Comparison of ENCODE assay signal across 1 cellular context in genomic region chr16:87889762-87890161, GRCh38.
TF ChIP-seq lines count a peak whose summit lies in the region.
"Not testable (repeated sequence)": the region's sequence is repeated elsewhere in the genome, so short reads cannot be mapped to it uniquely, and the experiment has no call there.

No MANE protein-coding gene starts in this region.

TF ChIP-seq in K562, 482 proteins besides CTCF, POLR2A, EP300 and RAD21:
- TF ChIP-seq CTCFL (IDR thresholded peaks at IDR 0.05; ENCODE audit: borderline replicate concordance, insufficient read depth, low read depth, low read length, poor library complexity, severe bottlenecking) (peak; percentile 54), ZBTB9 (CRISPR knock-in tag; IDR thresholded peaks at IDR 0.05) (peak; percentile 94), MYC (IDR thresholded peaks at IDR 0.05; ENCODE audit: low read depth, low read length) (0 out of 2 replicates have a peak, but pooled peaks have one; percentile 37)
- TF ChIP-seq, protein P1, sequence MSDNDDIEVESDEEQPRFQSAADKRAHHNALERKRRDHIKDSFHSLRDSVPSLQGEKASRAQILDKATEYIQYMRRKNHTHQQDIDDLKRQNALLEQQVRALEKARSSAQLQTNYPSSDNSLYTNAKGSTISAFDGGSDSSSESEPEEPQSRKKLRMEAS (CRISPR knock-in tag; IDR thresholded peaks at IDR 0.05): peak; percentile 55
- TF ChIP-seq, protein P2, sequence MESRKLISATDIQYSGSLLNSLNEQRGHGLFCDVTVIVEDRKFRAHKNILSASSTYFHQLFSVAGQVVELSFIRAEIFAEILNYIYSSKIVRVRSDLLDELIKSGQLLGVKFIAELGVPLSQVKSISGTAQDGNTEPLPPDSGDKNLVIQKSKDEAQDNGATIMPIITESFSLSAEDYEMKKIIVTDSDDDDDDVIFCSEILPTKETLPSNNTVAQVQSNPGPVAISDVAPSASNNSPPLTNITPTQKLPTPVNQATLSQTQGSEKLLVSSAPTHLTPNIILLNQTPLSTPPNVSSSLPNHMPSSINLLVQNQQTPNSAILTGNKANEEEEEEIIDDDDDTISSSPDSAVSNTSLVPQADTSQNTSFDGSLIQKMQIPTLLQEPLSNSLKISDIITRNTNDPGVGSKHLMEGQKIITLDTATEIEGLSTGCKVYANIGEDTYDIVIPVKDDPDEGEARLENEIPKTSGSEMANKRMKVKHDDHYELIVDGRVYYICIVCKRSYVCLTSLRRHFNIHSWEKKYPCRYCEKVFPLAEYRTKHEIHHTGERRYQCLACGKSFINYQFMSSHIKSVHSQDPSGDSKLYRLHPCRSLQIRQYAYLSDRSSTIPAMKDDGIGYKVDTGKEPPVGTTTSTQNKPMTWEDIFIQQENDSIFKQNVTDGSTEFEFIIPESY (CRISPR knock-in tag; IDR thresholded peaks at IDR 0.05): peak; percentile 84
- not testable (repeated sequence) for TF ChIP-seq MYC (CRISPR knock-in tag; IDR thresholded peaks at IDR 0.05; ENCODE audit: borderline replicate concordance, low read depth)
- TF ChIP-seq, protein P3, sequence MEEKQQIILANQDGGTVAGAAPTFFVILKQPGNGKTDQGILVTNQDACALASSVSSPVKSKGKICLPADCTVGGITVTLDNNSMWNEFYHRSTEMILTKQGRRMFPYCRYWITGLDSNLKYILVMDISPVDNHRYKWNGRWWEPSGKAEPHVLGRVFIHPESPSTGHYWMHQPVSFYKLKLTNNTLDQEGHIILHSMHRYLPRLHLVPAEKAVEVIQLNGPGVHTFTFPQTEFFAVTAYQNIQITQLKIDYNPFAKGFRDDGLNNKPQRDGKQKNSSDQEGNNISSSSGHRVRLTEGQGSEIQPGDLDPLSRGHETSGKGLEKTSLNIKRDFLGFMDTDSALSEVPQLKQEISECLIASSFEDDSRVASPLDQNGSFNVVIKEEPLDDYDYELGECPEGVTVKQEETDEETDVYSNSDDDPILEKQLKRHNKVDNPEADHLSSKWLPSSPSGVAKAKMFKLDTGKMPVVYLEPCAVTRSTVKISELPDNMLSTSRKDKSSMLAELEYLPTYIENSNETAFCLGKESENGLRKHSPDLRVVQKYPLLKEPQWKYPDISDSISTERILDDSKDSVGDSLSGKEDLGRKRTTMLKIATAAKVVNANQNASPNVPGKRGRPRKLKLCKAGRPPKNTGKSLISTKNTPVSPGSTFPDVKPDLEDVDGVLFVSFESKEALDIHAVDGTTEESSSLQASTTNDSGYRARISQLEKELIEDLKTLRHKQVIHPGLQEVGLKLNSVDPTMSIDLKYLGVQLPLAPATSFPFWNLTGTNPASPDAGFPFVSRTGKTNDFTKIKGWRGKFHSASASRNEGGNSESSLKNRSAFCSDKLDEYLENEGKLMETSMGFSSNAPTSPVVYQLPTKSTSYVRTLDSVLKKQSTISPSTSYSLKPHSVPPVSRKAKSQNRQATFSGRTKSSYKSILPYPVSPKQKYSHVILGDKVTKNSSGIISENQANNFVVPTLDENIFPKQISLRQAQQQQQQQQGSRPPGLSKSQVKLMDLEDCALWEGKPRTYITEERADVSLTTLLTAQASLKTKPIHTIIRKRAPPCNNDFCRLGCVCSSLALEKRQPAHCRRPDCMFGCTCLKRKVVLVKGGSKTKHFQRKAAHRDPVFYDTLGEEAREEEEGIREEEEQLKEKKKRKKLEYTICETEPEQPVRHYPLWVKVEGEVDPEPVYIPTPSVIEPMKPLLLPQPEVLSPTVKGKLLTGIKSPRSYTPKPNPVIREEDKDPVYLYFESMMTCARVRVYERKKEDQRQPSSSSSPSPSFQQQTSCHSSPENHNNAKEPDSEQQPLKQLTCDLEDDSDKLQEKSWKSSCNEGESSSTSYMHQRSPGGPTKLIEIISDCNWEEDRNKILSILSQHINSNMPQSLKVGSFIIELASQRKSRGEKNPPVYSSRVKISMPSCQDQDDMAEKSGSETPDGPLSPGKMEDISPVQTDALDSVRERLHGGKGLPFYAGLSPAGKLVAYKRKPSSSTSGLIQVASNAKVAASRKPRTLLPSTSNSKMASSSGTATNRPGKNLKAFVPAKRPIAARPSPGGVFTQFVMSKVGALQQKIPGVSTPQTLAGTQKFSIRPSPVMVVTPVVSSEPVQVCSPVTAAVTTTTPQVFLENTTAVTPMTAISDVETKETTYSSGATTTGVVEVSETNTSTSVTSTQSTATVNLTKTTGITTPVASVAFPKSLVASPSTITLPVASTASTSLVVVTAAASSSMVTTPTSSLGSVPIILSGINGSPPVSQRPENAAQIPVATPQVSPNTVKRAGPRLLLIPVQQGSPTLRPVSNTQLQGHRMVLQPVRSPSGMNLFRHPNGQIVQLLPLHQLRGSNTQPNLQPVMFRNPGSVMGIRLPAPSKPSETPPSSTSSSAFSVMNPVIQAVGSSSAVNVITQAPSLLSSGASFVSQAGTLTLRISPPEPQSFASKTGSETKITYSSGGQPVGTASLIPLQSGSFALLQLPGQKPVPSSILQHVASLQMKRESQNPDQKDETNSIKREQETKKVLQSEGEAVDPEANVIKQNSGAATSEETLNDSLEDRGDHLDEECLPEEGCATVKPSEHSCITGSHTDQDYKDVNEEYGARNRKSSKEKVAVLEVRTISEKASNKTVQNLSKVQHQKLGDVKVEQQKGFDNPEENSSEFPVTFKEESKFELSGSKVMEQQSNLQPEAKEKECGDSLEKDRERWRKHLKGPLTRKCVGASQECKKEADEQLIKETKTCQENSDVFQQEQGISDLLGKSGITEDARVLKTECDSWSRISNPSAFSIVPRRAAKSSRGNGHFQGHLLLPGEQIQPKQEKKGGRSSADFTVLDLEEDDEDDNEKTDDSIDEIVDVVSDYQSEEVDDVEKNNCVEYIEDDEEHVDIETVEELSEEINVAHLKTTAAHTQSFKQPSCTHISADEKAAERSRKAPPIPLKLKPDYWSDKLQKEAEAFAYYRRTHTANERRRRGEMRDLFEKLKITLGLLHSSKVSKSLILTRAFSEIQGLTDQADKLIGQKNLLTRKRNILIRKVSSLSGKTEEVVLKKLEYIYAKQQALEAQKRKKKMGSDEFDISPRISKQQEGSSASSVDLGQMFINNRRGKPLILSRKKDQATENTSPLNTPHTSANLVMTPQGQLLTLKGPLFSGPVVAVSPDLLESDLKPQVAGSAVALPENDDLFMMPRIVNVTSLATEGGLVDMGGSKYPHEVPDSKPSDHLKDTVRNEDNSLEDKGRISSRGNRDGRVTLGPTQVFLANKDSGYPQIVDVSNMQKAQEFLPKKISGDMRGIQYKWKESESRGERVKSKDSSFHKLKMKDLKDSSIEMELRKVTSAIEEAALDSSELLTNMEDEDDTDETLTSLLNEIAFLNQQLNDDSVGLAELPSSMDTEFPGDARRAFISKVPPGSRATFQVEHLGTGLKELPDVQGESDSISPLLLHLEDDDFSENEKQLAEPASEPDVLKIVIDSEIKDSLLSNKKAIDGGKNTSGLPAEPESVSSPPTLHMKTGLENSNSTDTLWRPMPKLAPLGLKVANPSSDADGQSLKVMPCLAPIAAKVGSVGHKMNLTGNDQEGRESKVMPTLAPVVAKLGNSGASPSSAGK (IDR thresholded peaks at IDR 0.05): peak; percentile 27; the same call in 1 of the 2 replicates
